ENCODE assay signal across 9 cellular contexts in the genomic region with DNA sequence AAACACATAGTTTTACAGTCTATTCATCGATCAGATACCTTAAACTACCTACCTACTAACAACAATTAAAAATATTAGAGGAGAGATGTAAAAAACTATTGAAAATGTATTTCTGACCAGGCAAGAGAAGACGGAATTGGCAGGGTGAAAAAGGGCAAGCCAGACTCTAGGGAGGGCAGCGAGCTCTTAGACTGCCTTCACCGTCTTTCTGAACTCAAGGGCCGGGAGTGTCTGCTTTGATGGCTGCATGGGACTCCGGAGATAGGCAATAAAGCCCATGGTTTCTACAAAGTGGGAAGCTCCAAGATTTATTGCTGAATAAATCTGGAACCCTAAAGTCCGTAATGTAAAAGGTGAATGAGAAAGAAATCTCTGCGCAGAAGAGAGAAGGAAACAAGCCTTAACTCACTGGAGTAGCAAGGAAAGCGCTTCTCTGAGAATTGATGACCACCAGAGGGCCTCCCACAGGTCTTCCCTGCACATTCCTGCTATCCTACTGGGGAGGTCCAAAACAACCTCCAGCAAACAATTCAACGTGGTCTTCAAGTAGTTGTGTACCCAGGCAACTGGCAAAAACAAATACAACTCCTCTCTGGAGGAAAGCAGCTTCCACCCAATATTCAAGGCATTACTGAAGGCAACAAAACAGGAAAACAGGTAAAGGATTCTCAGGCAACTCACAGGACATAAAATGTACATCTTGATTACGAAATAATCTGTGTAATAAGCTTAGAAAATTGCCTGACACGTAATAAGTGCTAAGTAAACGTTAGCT.
DNase-seq lines count a peak whose midpoint lies in the region; ATAC-seq and TF ChIP-seq lines count a peak whose summit lies in the region.
"Had no signal": no experiment of that assay in that cellular context is flagged by ENCODE, and none has a peak within 500 bp of the region (broad histone marks: within the 10 kb centered on the region; RNA-seq: fewer than 3 reads in every experiment).

No MANE protein-coding gene starts in this region.

- no peak overlapping the region for H3K4me3 ChIP-seq in mucosa of descending colon
- H3K4me3 ChIP-seq: lung had no signal

- CTCF ChIA-PET in GM10248 (lab: Yijun Ruan, JAX) = interaction anchor here (1.4 kb wide), 1 partner anchor 11 kb away, joined by 3 read pairs; no protein-coding TSS in a partner anchor

- TF ChIP-seq CTCF in GM10248 (IDR thresholded peaks at IDR 0.05; ENCODE audit: control extremely low read depth, extremely low read depth, low read depth, missing control alignments) (peak; percentile 19), mucosa of descending colon (IDR thresholded peaks at IDR 0.05) (peak; percentile 25), omental fat pad (IDR thresholded peaks at IDR 0.05) (no peak)

- peak; percentile 61 for ATAC-seq in mucosa of descending colon
- ATAC-seq in GM19467 (IDR thresholded peaks at IDR 0.05; ENCODE audit: unreplicated experiment) = no peak
- ATAC-seq in GM21367 (IDR thresholded peaks at IDR 0.05; ENCODE audit: unreplicated experiment) = no peak
- ATAC-seq in omental fat pad (ENCODE audit: low FRiP score) = no peak

- intact Hi-C loops in mucosa of descending colon (cut with DNase I, micrococcal nuclease) = no loop called here

- no peaks in the 10 kb centered on the region for H3K9me3 ChIP-seq in mucosa of descending colon

- H3K36me3 ChIP-seq in mucosa of descending colon (ENCODE audit: low read depth) = no peaks in the 10 kb centered on the region

- DNase-seq in GM10248 (ENCODE audit: extremely low spot score) = no peak
- DNase-seq in NCI-H1694 (lab: John Stamatoyannopoulos, UW) = peak; percentile 44
- peak; percentile 22 for DNase-seq in brain pericyte (ENCODE audit: low read depth, low spot score)
- peak in 1 of 3 donors; percentile 51 for DNase-seq in mucosa of descending colon
- no peak for DNase-seq in omental fat pad (ENCODE audit: low spot score)
- DNase-seq in T-helper 9 cell = no peak

- H3K4me1 ChIP-seq in mucosa of descending colon (ENCODE audit: low read depth) = no peaks in the 10 kb centered on the region

- POLR2A ChIA-PET in GM10248 (lab: Yijun Ruan, JAX) = no interaction called here

Comparison
In these comparisons a context has a peak if more than half of its experiments do, and no peak if none do; other contexts are left out.
1. DNase-seq: peak in NCI-H1694 (single experiment) and brain pericyte (single experiment); none in GM10248 (single experiment), omental fat pad (single experiment) and T-helper 9 cell (single experiment).
2. CTCF ChIP-seq: peak in GM10248 (single experiment) and mucosa of descending colon (single experiment); none in omental fat pad (0 of 3).